Comparison of ENCODE assay signal across 19 cellular contexts in genomic region chr6:106037060-106037459, GRCh38. TPM values are rescaled to one million over a fixed set of nuclear protein-coding genes. Genes with fewer than 3 reads are reported as not detected.
DNase-seq lines count a peak whose midpoint lies in the region; ATAC-seq, FAIRE-seq and TF ChIP-seq lines count a peak whose summit lies in the region.
"Had no signal": no experiment of that assay in that cellular context is flagged by ENCODE, and none has a peak within 500 bp of the region (broad histone marks: within the 10 kb centered on the region; RNA-seq: fewer than 3 reads in every experiment).

No MANE protein-coding gene starts in this region.

- CTCF ChIA-PET in PC-3 (lab: Charles Lee) (no interaction called here), GM10248 (lab: Yijun Ruan, JAX) (no interaction called here)

- FAIRE-seq in RCC 7860 (lab: Jason Lieb, UNC): no peak
- FAIRE-seq: H1, islet of Langerhans, K562, small intestine had no signal

- POLR2A ChIA-PET in PC-3 (lab: Charles Lee; ENCODE audit: unreplicated experiment): no interaction called here
- POLR2A ChIA-PET in GM10248 (lab: Yijun Ruan, JAX): no interaction called here

- H3K4me3 Mint-ChIP-seq in activated naive CD4-positive, alpha-beta T cell treated with anti-CD3 and anti-CD28 coated beads, Interleukin-2, amount 50 U/mL, for 24 hours: peak overlapping the region; percentile 2
- H3K4me3 Mint-ChIP-seq in endodermal cell: no peak overlapping the region
- H3K4me3 Mint-ChIP-seq: brain, mesothelial cell of epicardium had no signal

- peak overlapping the region; percentile 10; the same call in 1 of the 2 replicates for H3K4me2 ChIP-seq in PC-3 (ENCODE audit: low read length)

- H3K79me2 ChIP-seq in PC-3 (ENCODE audit: low read length): no peaks in the 10 kb centered on the region

- H3K36me3 ChIP-seq in PC-3 (ENCODE audit: low read depth, low read length): no peaks in the 10 kb centered on the region
- peaks cover 62% of the 10 kb centered on the region for H3K36me3 ChIP-seq in endodermal cell (ENCODE audit: control insufficient read depth, insufficient read depth, low read length)

- TF ChIP-seq CTCF in PC-3 (conservative IDR thresholded peaks at IDR 0.05; ENCODE audit: low read depth, low read length): no peak
- no peak for TF ChIP-seq CTCF in endodermal cell (conservative IDR thresholded peaks at IDR 0.05)
- no peak for TF ChIP-seq CTCF in GM20000 (IDR thresholded peaks at IDR 0.05; ENCODE audit: extremely low read depth, missing control alignments)
- no peak for TF ChIP-seq CTCF in GM10248 (IDR thresholded peaks at IDR 0.05; ENCODE audit: control extremely low read depth, extremely low read depth, low read depth, missing control alignments)

- no peaks in the 10 kb centered on the region for H4K20me1 ChIP-seq in PC-3 (ENCODE audit: low read length)

- peaks cover 7% of the 10 kb centered on the region for H3K36me3 Mint-ChIP-seq in activated naive CD4-positive, alpha-beta T cell treated with anti-CD3 and anti-CD28 coated beads, Interleukin-2, amount 50 U/mL, for 24 hours
- peaks cover 60% of the 10 kb centered on the region for H3K36me3 Mint-ChIP-seq in endodermal cell (ENCODE audit: low read depth)

- H3K9me3 ChIP-seq in PC-3 (ENCODE audit: low read length): no peaks in the 10 kb centered on the region
- peaks cover 58% of the 10 kb centered on the region for H3K9me3 ChIP-seq in endodermal cell (ENCODE audit: control insufficient read depth, low read length)

- peaks cover 9% of the 10 kb centered on the region for H3K4me1 Mint-ChIP-seq in activated naive CD4-positive, alpha-beta T cell treated with anti-CD3 and anti-CD28 coated beads, Interleukin-2, amount 50 U/mL, for 24 hours
- peaks cover 30% of the 10 kb centered on the region for H3K4me1 Mint-ChIP-seq in endodermal cell

- H2AFZ ChIP-seq in PC-3 (ENCODE audit: low read length): no peak overlapping the region

- peaks cover 14% of the 10 kb centered on the region for H3K4me1 ChIP-seq in PC-3 (ENCODE audit: insufficient read depth, low read length)
- peaks cover 7% of the 10 kb centered on the region for H3K4me1 ChIP-seq in endodermal cell (ENCODE audit: control insufficient read depth, insufficient read depth, low read length)

- intact Hi-C loops in PC-3 (cut with micrococcal nuclease): no loop called here

- no peak overlapping the region for H3K9ac ChIP-seq in PC-3 (ENCODE audit: low read length)
- no peak overlapping the region for H3K9ac ChIP-seq in endodermal cell (ENCODE audit: extremely low read depth, low read length, poor library complexity, severe bottlenecking)

- no peaks in the 10 kb centered on the region for H3F3A ChIP-seq in PC-3 (ENCODE audit: low read length, unreplicated experiment)

- H3K27me3 Mint-ChIP-seq in activated naive CD4-positive, alpha-beta T cell treated with anti-CD3 and anti-CD28 coated beads, Interleukin-2, amount 50 U/mL, for 24 hours: no peaks in the 10 kb centered on the region
- no peaks in the 10 kb centered on the region for H3K27me3 Mint-ChIP-seq in endodermal cell (ENCODE audit: insufficient read depth)

- H3K9me2 ChIP-seq in PC-3 (replicated peaks; ENCODE audit: low read length): no peaks in the 10 kb centered on the region

- peak; percentile 53; the same call in 1 of the 2 replicates for ATAC-seq in PC-3
- ATAC-seq: K562; stimulated activated naive CD8-positive, alpha-beta T cell treated with anti-CD3 and anti-CD28 coated beads, Interleukin-15, Interleukin-2, amounts not matched to agents 100 U/mL and 50 U/mL, for 24 hours had no signal

- H3K27me3 ChIP-seq in PC-3 (ENCODE audit: low read length) (no peaks in the 10 kb centered on the region), endodermal cell (ENCODE audit: control insufficient read depth, insufficient read depth, low read length, poor library complexity, severe bottlenecking) (no peaks in the 10 kb centered on the region)

- no TSS peak for BruUV-seq in PC-3 (replicated peaks; lab: Mats Ljungman, UMichigan)

- no peak for DNase-seq in activated naive CD4-positive, alpha-beta T cell treated with Interleukin-2 at 50 U/mL for 16 hours
- DNase-seq in PC-3: peak; percentile 80
- DNase-seq in endodermal cell: no peak
- peak; percentile 58 for DNase-seq in stromal cell of bone marrow (ENCODE audit: low read depth)
- no peak for DNase-seq in GM20000 (ENCODE audit: low spot score)
- no peak for DNase-seq in GM10248 (ENCODE audit: extremely low spot score)
- DNase-seq in RCC 7860 (ENCODE audit: low spot score): no peak
- DNase-seq: activated CD8-positive, alpha-beta memory T cell treated with anti-CD3 and anti-CD28 coated beads, Interleukin-2, amount 50 U/mL, for 48 hours; AML-193; NCI-H2227 treated with DMSO at 0.1 percent for 48 hours; occipital lobe; small intestine; stimulated activated naive CD8-positive, alpha-beta T cell treated with anti-CD3 and anti-CD28 coated beads, Interleukin-15, Interleukin-2, amounts not matched to agents 100 U/mL and 50 U/mL, for 24 hours had no signal

- H3K27ac ChIP-seq in PC-3 (ENCODE audit: low read length) (peak overlapping the region; percentile 29), endodermal cell (ENCODE audit: low read depth, low read length) (no peak overlapping the region)

- H3K4me3 ChIP-seq in PC-3 (ENCODE audit: low read length): no peak overlapping the region
- peak overlapping the region; percentile 52 for H3K4me3 ChIP-seq in endodermal cell (ENCODE audit: low read length)
- H3K4me3 ChIP-seq: K562 had no signal

- H3K9me3 Mint-ChIP-seq in activated naive CD4-positive, alpha-beta T cell treated with anti-CD3 and anti-CD28 coated beads, Interleukin-2, amount 50 U/mL, for 24 hours: peaks cover 13% of the 10 kb centered on the region
- peaks cover 39% of the 10 kb centered on the region for H3K9me3 Mint-ChIP-seq in endodermal cell

- no peak overlapping the region for H3K27ac Mint-ChIP-seq in activated naive CD4-positive, alpha-beta T cell treated with anti-CD3 and anti-CD28 coated beads, Interleukin-2, amount 50 U/mL, for 24 hours
- no peak overlapping the region for H3K27ac Mint-ChIP-seq in endodermal cell
- H3K27ac Mint-ChIP-seq: brain, mesothelial cell of epicardium had no signal

RNA-seq across cellular contexts. Expression of gene PRDM1, which starts 49.1 kb away (rescaled TPM):
- total RNA-seq in PC-3 (2014; rRNA removed): 2.0 and 2.5 TPM in 2 replicates
- total RNA-seq in endodermal cell: 10 to 100 TPM; 54.0 to 74.3 TPM
- polyA plus RNA-seq in endodermal cell (2013, experiment 1 of 2): 6.9 TPM
- polyA plus RNA-seq in endodermal cell (2013, experiment 2 of 2): 8.0 TPM

Comparison
In these comparisons a context has a peak if more than half of its experiments do, and no peak if none do; other contexts are left out.
1. DNase-seq: peak in PC-3 (single experiment) and stromal cell of bone marrow (single experiment); none in activated naive CD4-positive, alpha-beta T cell treated with Interleukin-2 at 50 U/mL for 16 hours (single experiment), endodermal cell (single experiment), GM20000 (single experiment), GM10248 (single experiment) and RCC 7860 (single experiment).
2. RNA of gene PRDM1, which starts 49.1 kb away (total RNA-seq): 54.0 to 74.3 TPM in endodermal cell; 2.0 to 2.5 TPM in PC-3; every median in the first group is over 10 times any median in the second.